In genomic region chr17:57471941-57472368, GRCh38 we compare ENCODE assay signal across 2 cellular contexts.
TF ChIP-seq lines count a peak whose summit lies in the region.

No MANE protein-coding gene starts in this region.

TF ChIP-seq in IMR-90, 13 proteins besides CTCF, POLR2A, EP300 and RAD21:
- TF ChIP-seq NFE2L2 (IDR thresholded peaks at IDR 0.05; ENCODE audit: low read depth, low read length) (no peak), MAZ (IDR thresholded peaks at IDR 0.05; ENCODE audit: borderline replicate concordance, low read depth, low read length) (no peak), CEBPB (IDR thresholded peaks at IDR 0.05; ENCODE audit: low read depth, low read length) (no peak), MXI1 (IDR thresholded peaks at IDR 0.05; ENCODE audit: borderline replicate concordance, low read depth, low read length) (no peak), ELK1 (IDR thresholded peaks at IDR 0.05; ENCODE audit: borderline replicate concordance, low read depth, low read length) (no peak), RFX5 (IDR thresholded peaks at IDR 0.05; ENCODE audit: low read depth, low read length) (no peak), SMC3 (IDR thresholded peaks at IDR 0.05; ENCODE audit: low read depth, low read length) (no peak), USF2 (IDR thresholded peaks at IDR 0.05; ENCODE audit: low read depth, low read length) (no peak), FOS (IDR thresholded peaks at IDR 0.05; ENCODE audit: low read depth, low read length) (no peak), RCOR1 (IDR thresholded peaks at IDR 0.05; ENCODE audit: insufficient replicate concordance, low read length) (no peak), BHLHE40 (IDR thresholded peaks at IDR 0.05; ENCODE audit: low read depth, low read length) (no peak)

TF ChIP-seq in GM12878, 131 proteins besides CTCF, POLR2A, EP300 and RAD21:
- TF ChIP-seq E2F4 (IDR thresholded peaks at IDR 0.05; ENCODE audit: low read depth, low read length) (no peak), ZNF24 (IDR thresholded peaks at IDR 0.05) (no peak), WRNIP1 (IDR thresholded peaks at IDR 0.05; ENCODE audit: borderline replicate concordance, low read depth, low read length) (no peak), ZBTB4 (CRISPR knock-in tag; IDR thresholded peaks at IDR 0.05) (no peak), CHD2 (IDR thresholded peaks at IDR 0.05; ENCODE audit: borderline replicate concordance, low read depth, low read length) (no peak), ZBTB33 (IDR thresholded peaks at IDR 0.05) (no peak), SIX5 (IDR thresholded peaks at IDR 0.05; ENCODE audit: low read depth, low read length, severe bottlenecking) (no peak), SIN3A (IDR thresholded peaks at IDR 0.05; ENCODE audit: low read depth, low read length) (no peak), NFXL1 (IDR thresholded peaks at IDR 0.05; ENCODE audit: borderline replicate concordance) (no peak), NFYA (IDR thresholded peaks at IDR 0.05; ENCODE audit: borderline replicate concordance, low read depth, low read length) (no peak), POU2F2 (IDR thresholded peaks at IDR 0.05; ENCODE audit: borderline replicate concordance, low read depth, low read length) (no peak), RUNX3 (IDR thresholded peaks at IDR 0.05; ENCODE audit: low read length) (no peak), FOS (IDR thresholded peaks at IDR 0.05; ENCODE audit: borderline replicate concordance, extremely low read depth, insufficient read length) (no peak), ASH2L (IDR thresholded peaks at IDR 0.05; ENCODE audit: borderline replicate concordance, low read depth) (no peak), HDAC2 (IDR thresholded peaks at IDR 0.05) (no peak), CHD1 (IDR thresholded peaks at IDR 0.05; ENCODE audit: low read depth, low read length) (no peak), MEF2A (IDR thresholded peaks at IDR 0.05; ENCODE audit: insufficient read depth, low read depth, low read length) (no peak), EZH2 (IDR thresholded peaks at IDR 0.05; ENCODE audit: borderline replicate concordance, control insufficient read depth, low read depth, low read length) (no peak)
